ENCODE assay signal across 7 cellular contexts in the genomic region with DNA sequence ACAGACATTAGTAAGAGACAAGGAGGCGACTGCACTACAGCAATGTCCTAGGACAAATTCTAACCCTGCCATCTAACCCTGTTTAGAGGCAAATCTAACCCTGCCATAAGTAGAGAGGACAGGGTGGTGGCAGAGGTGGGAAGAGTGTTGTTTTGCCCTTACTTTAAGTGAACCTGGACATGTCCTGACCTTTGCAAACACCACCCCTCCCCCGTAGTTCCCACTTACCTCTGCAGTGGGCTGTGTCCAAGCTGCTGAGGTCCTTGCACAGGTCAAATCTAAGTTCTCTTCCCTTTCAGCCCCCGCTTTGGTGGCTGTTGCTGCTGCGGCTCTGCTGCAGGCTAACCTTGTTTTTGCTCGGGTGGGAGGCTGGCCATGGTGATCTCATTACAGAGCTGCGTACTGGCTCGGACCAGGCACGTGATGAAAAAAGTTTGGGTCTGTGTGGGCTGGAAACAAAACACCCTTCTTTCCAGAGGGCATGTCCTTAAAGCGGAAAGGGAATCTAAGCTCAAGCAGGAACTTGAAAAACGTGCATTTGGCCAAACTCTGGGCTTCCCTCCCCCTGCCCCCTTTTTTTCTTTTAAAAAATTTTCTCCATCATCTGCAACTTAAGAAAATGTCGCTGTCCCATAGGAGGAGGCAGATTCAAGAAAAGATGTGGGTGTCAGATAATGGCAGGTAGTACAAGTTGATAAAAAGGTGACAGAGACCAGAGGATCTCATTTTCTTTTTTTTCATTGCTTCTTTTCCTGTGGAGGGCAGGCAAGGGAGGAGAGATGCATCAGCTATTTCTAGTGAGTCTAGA. TPM values are rescaled to one million over a fixed set of nuclear protein-coding genes. Genes with fewer than 3 reads are reported as not detected.
DNase-seq lines count a peak whose midpoint lies in the region; ATAC-seq and TF ChIP-seq lines count a peak whose summit lies in the region.

A gene with protein sequence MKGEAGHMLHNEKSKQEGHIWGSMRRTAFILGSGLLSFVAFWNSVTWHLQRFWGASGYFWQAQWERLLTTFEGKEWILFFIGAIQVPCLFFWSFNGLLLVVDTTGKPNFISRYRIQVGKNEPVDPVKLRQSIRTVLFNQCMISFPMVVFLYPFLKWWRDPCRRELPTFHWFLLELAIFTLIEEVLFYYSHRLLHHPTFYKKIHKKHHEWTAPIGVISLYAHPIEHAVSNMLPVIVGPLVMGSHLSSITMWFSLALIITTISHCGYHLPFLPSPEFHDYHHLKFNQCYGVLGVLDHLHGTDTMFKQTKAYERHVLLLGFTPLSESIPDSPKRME (minus strand): TSS at position 349 of the 808 bp plus-strand sequence. CDS start 12,425 bp downstream, outside the sequence.

- ATAC-seq in HG03342 (IDR thresholded peaks at IDR 0.05; ENCODE audit: unreplicated experiment) = peak; percentile 69
- ATAC-seq in gastrocnemius medialis = peak; percentile 94 to 97

- no peaks in the 10 kb centered on the region for H3K27me3 ChIP-seq in gastrocnemius medialis

- H3K9me3 ChIP-seq in gastrocnemius medialis = no peaks in the 10 kb centered on the region

- TF ChIP-seq POLR2A in gastrocnemius medialis (IDR thresholded peaks at IDR 0.05) = peak in 1 of 2 donors; percentile 42

- H3K27ac ChIP-seq in gastrocnemius medialis = peak within 1 kb of the TSS; percentile 61 to 84 (median 77)

- peaks cover 26 to 27% of the 10 kb centered on the region in 2 donors for H3K4me1 ChIP-seq in gastrocnemius medialis

- DNase-seq in cardiac fibroblast (ENCODE audit: low read depth in 2 of 2) = peak; percentile 75 to 92
- peak; percentile 87 for DNase-seq in iPS-NIHi7 (ENCODE audit: extremely low spot score)
- DNase-seq in gastrocnemius medialis = peak; percentile 78 to 79
- no peak for DNase-seq in NCI-H146 (lab: John Stamatoyannopoulos, UW)
- no peak for DNase-seq in NCI-H2196 (lab: John Stamatoyannopoulos, UW; ENCODE audit: unreplicated experiment)
- no peak for DNase-seq in central memory CD4-positive, alpha-beta T cell

- TF ChIP-seq CTCF in cardiac fibroblast (IDR thresholded peaks at IDR 0.05; ENCODE audit: low read depth, low read length) = no peak
- no peak for TF ChIP-seq CTCF in gastrocnemius medialis (IDR thresholded peaks at IDR 0.05 in 4 of 5, conservative IDR thresholded peaks at IDR 0.05 in 1 of 5)

- in situ Hi-C loops in gastrocnemius medialis (cut with MboI; ENCODE audit: low sequenced_read_pairs in 4 of 4) = no loop called here

- peak within 1 kb of the TSS; percentile 50 to 68 for H3K4me3 ChIP-seq in cardiac fibroblast (replicated peaks in 1 of 2; ENCODE audit: low read depth in 2 of 2, low read length in 2 of 2)
- H3K4me3 ChIP-seq in gastrocnemius medialis = peak within 1 kb of the TSS; percentile 47 to 65 (median 56)

- H3K36me3 ChIP-seq in gastrocnemius medialis = no peaks in the 10 kb centered on the region

- intact Hi-C loops in gastrocnemius medialis (cut with DNase I; ENCODE audit: low total_unique reads) = loop anchor here (1.0 to 10.0 kb wide), 2 partner anchors 67 to 1744 kb away; no protein-coding TSS in a partner anchor

RNA-seq across cellular contexts. Expression of the gene that starts here (rescaled TPM):
- 10 to 100 TPM in 1 of 4 donors, 1 to 10 TPM in 3; 4.4 to 12.5 (median 6.4) TPM for total RNA-seq in gastrocnemius medialis

Comparison
In these comparisons a context has a peak if more than half of its experiments do, and no peak if none do; other contexts are left out.
1. DNase-seq: peak in cardiac fibroblast (2 of 2), iPS-NIHi7 (single experiment) and gastrocnemius medialis (2 of 2); none in NCI-H146 (single experiment), NCI-H2196 (single experiment) and central memory CD4-positive, alpha-beta T cell (single experiment).